ENCODE assay signal across 9 cellular contexts in genomic region chr1:75338974-75339483, GRCh38.
DNase-seq lines count a peak whose midpoint lies in the region; ATAC-seq, FAIRE-seq and TF ChIP-seq lines count a peak whose summit lies in the region.
"Had no signal": no experiment of that assay in that cellular context is flagged by ENCODE, and none has a peak within 500 bp of the region (broad histone marks: within the 10 kb centered on the region; RNA-seq: fewer than 3 reads in every experiment).

No MANE protein-coding gene starts in this region.

- SMC1A ChIA-PET in GM12878 (lab: Charles Lee; ENCODE audit: uncharacterized antibody, unreplicated experiment) = no interaction called here

- CTCF ChIA-PET in GM12878 (lab: Yijun Ruan, JAX) = no interaction called here

- peak; percentile 56 to 65; a peak in 2 of 4 replicates for TF ChIP-seq EP300 in GM12878 (IDR thresholded peaks at IDR 0.05; ENCODE audit: borderline replicate concordance in 1 of 2, control insufficient read depth in 1 of 2, low read depth in 2 of 2, low read length in 2 of 2)

- peak overlapping the region; percentile 30 for H3K4me2 ChIP-seq in GM12878 (ENCODE audit: control insufficient read depth, insufficient read depth)

- H3K27ac ChIP-seq in GM12878 (ENCODE audit: control insufficient read depth, insufficient read depth) (no peak overlapping the region; the same call in 1 of the 2 replicates), aorta (ENCODE audit: low read depth in 1 of 2, low read length in 2 of 2) (no peak overlapping the region)

- BruUV-seq in GM12878 (replicated peaks; lab: Mats Ljungman, UMichigan) = no TSS peak

- no peak for TF ChIP-seq POLR2A in GM12878 (IDR thresholded peaks at IDR 0.05; ENCODE audit: low read depth, low read length)

- H4K20me1 ChIP-seq in GM12878 (ENCODE audit: control insufficient read depth, insufficient read depth) = no peaks in the 10 kb centered on the region

- intact Hi-C loops in GM12878 (cut with micrococcal nuclease; ENCODE audit: unreplicated experiment) = no loop called here
- intact Hi-C loops in aorta (cut with DNase I) = no loop called here

- peak; percentile 59 for FAIRE-seq in GM12878 (lab: Jason Lieb, UNC)

- H3K9ac ChIP-seq in GM12878 (ENCODE audit: control insufficient read depth, insufficient read depth, low read length) = no peak overlapping the region

- no peak for TF ChIP-seq RAD21 in GM12878 (IDR thresholded peaks at IDR 0.05; ENCODE audit: insufficient read depth, low read depth, low read length)

- DNase-seq in GM12878 (ENCODE audit: low read depth, low spot score) = peak; percentile 54
- DNase-seq in aorta = no peak
- DNase-seq in COLO668 (lab: John Stamatoyannopoulos, UW; ENCODE audit: unreplicated experiment) = no peak
- DNase-seq in AG20443 (ENCODE audit: low spot score) = no peak
- DNase-seq in stimulated activated CD4-positive, alpha-beta T cell treated with anti-CD3 and anti-CD28 coated beads, Interleukin-4, amount 100 ng/mL, for 1 hour = no peak
- DNase-seq: MM.1S had no signal

- H3K9me3 ChIP-seq in GM12878 (replicated peaks; ENCODE audit: control insufficient read depth, insufficient read depth, low read length) = no peaks in the 10 kb centered on the region
- no peaks in the 10 kb centered on the region for H3K9me3 ChIP-seq in aorta (ENCODE audit: control insufficient read depth, low read length)

- in situ Hi-C loops in GM12878 (cut with MboI) = no loop called here

- POLR2A ChIA-PET in GM12878 (lab: Charles Lee) = no interaction called here

- no peak for TF ChIP-seq CTCF in GM12878 (IDR thresholded peaks at IDR 0.05 in 2 of 3, conservative IDR thresholded peaks at IDR 0.05 in 1 of 3; ENCODE audit: control insufficient read depth in 2 of 3, extremely low read depth in 1 of 3, insufficient read depth in 1 of 3, low read depth in 3 of 3, low read length in 3 of 3)

- H3K4me3 ChIP-seq in GM12878 = no peak overlapping the region
- no peak overlapping the region for H3K4me3 ChIP-seq in aorta (ENCODE audit: low read length in 2 of 2)

- H3K27me3 ChIP-seq in GM12878 (replicated peaks in 1 of 2; ENCODE audit: control insufficient read depth in 2 of 2, insufficient read depth in 2 of 2, low read length in 1 of 2) = no peaks in the 10 kb centered on the region; a peak in 1 of 4 replicates
- no peaks in the 10 kb centered on the region for H3K27me3 ChIP-seq in aorta (ENCODE audit: control insufficient read depth in 1 of 2, insufficient read depth in 2 of 2, low read length in 1 of 2)

- H3K79me2 ChIP-seq in GM12878 (ENCODE audit: control insufficient read depth, insufficient read depth, low read length) = no peaks in the 10 kb centered on the region

- peak; percentile 86 for ATAC-seq in GM18508 (IDR thresholded peaks at IDR 0.05; ENCODE audit: insufficient read depth, unreplicated experiment)
- peak; percentile 90 for ATAC-seq in GM21619 (IDR thresholded peaks at IDR 0.05; ENCODE audit: unreplicated experiment)
- ATAC-seq in HG03442 (IDR thresholded peaks at IDR 0.05; ENCODE audit: unreplicated experiment) = peak; percentile 92
- peak; percentile 89 for ATAC-seq in GM12878
- ATAC-seq in aorta (ENCODE audit: low FRiP score) = no peak

- WGBS in GM12878 (ENCODE audit: insufficient coverage, insufficient replicate concordance, low lambda C conversion rate, missing lambda C conversion rate) = 0% methylated on average over 1 of the region's 1 CpG
- WGBS in aorta, 2 donors = 11 to 13% methylated on average over 1 of the region's 1 CpG

- RAD21 ChIA-PET in GM12878 (lab: Charles Lee; ENCODE audit: unreplicated experiment) = no interaction called here

- no peak overlapping the region for H2AFZ ChIP-seq in GM12878 (ENCODE audit: control insufficient read depth, low read depth, low read length)

- H3K4me1 ChIP-seq in GM12878 (ENCODE audit: control insufficient read depth, insufficient read depth, low read length) = peaks cover 25% of the 10 kb centered on the region
- no peaks in the 10 kb centered on the region for H3K4me1 ChIP-seq in aorta (ENCODE audit: control insufficient read depth in 1 of 2, insufficient read depth in 2 of 2, low read length in 2 of 2)

- H3K36me3 ChIP-seq in GM12878 (ENCODE audit: control insufficient read depth in 2 of 2, insufficient read depth in 2 of 2, low read length in 1 of 2) (no peaks in the 10 kb centered on the region), aorta (ENCODE audit: control insufficient read depth in 1 of 2, insufficient read depth in 2 of 2, low read length in 1 of 2) (no peaks in the 10 kb centered on the region)

TF ChIP-seq in GM12878, 131 proteins besides CTCF, POLR2A, EP300 and RAD21 (continues in another document):
- TF ChIP-seq SPI1 (IDR thresholded peaks at IDR 0.05; ENCODE audit: borderline replicate concordance, insufficient read depth, low read depth, low read length) (peak; percentile 91), ZNF217 (IDR thresholded peaks at IDR 0.05) (no peak), RELA (IDR thresholded peaks at IDR 0.05; ENCODE audit: borderline replicate concordance, partially characterized antibody) (no peak), ZNF274 (IDR thresholded peaks at IDR 0.05; ENCODE audit: insufficient read depth, insufficient read length) (no peak), ZBTB33 (IDR thresholded peaks at IDR 0.05) (no peak), SIX5 (IDR thresholded peaks at IDR 0.05; ENCODE audit: low read depth, low read length, severe bottlenecking) (no peak), IRF3 (IDR thresholded peaks at IDR 0.05) (no peak), IKZF1 (conservative IDR thresholded peaks at IDR 0.05) (0 out of 2 replicates have a peak, but pooled peaks have one; percentile 32), NKRF (conservative IDR thresholded peaks at IDR 0.05) (no peak), TCF12 (IDR thresholded peaks at IDR 0.05; ENCODE audit: low read depth, low read length) (peak; percentile 86; the same call in 1 of the 2 replicates), FOS (IDR thresholded peaks at IDR 0.05; ENCODE audit: borderline replicate concordance, extremely low read depth, insufficient read length) (no peak), YY1 (IDR thresholded peaks at IDR 0.05; ENCODE audit: low read depth, low read length) (0 out of 2 replicates have a peak, but pooled peaks have one; percentile 9), CBX5 (IDR thresholded peaks at IDR 0.05; ENCODE audit: low read depth) (no peak), BMI1 (IDR thresholded peaks at IDR 0.05; ENCODE audit: borderline replicate concordance) (peak; percentile 60), PML (IDR thresholded peaks at IDR 0.05; ENCODE audit: low read length) (no peak), RELB (IDR thresholded peaks at IDR 0.05; ENCODE audit: low read depth) (peak; percentile 35; the same call in 1 of the 2 replicates), CBFB (IDR thresholded peaks at IDR 0.05; ENCODE audit: low read depth) (peak; percentile 48; the same call in 1 of the 2 replicates)
